In genomic region chr1:29459551-29459945, GRCh38 we compare ENCODE assay signal across 25 cellular contexts.
"Had no signal": no experiment of that assay in that cellular context is flagged by ENCODE, and none has a peak within 500 bp of the region (broad histone marks: within the 10 kb centered on the region; RNA-seq: fewer than 3 reads in every experiment).

No MANE protein-coding gene starts in this region.

- H3K27me3 Mint-ChIP-seq: activated naive CD8-positive, alpha-beta T cell treated with anti-CD3 and anti-CD28 coated beads, Interleukin-2, amount 50 U/mL, for 24 hours had no signal

- H3K4me1 Mint-ChIP-seq: activated CD4-positive, alpha-beta T cell treated with anti-CD3 and anti-CD28 coated beads, Interleukin-2, amount 10 ng/mL, durations not matched to agents 7 days and 5 days; activated naive CD4-positive, alpha-beta T cell treated with anti-CD3 and anti-CD28 coated beads, Interleukin-2, amount 50 U/mL, for 24 hours; activated naive CD8-positive, alpha-beta T cell treated with anti-CD3 and anti-CD28 coated beads, Interleukin-2, amount 50 U/mL, for 24 hours; central memory CD8-positive, alpha-beta T cell; T-cell had no signal

- H3K27me3 ChIP-seq: ascending aorta, body of pancreas had no signal

- H3K36me3 Mint-ChIP-seq: activated CD4-positive, alpha-beta memory T cell treated with anti-CD3 and anti-CD28 coated beads for 36 hours; activated naive CD4-positive, alpha-beta T cell treated with anti-CD3 and anti-CD28 coated beads, Interleukin-2, amount 50 U/mL, for 24 hours; T-cell had no signal

- H3K9ac ChIP-seq: KMS-11 had no signal

- H3K4me1 ChIP-seq: ascending aorta, body of pancreas had no signal

- DNase-seq: activated CD4-positive, alpha-beta memory T cell treated with anti-CD3 and anti-CD28 coated beads for 36 hours; activated CD4-positive, alpha-beta T cell treated with anti-CD3 and anti-CD28 coated beads, Interleukin-2, amount 10 ng/mL, durations not matched to agents 7 days and 5 days; activated CD4-positive, CD25-positive, alpha-beta regulatory T cell; activated CD8-positive, alpha-beta memory T cell treated with anti-CD3 and anti-CD28 coated beads for 24 hours; activated naive CD8-positive, alpha-beta T cell treated with anti-CD3 and anti-CD28 coated beads, Interleukin-2, amount 50 U/mL, for 24 hours; activated T-cell treated with anti-CD3 and anti-CD28 coated beads, Interleukin-2, amount 50 U/mL, for 4 hours; amniotic stem cell; body of pancreas; NCI-H1092 treated with DMSO at 0.1 percent for 48 hours; NCI-H1436 treated with DMSO at 0.1 percent for 48 hours; NCI-H187 treated with DMSO at 0.1 percent for 48 hours; NCI-H2081 treated with DMSO at 0.1 percent for 48 hours; NCI-H446; NCI-H524; NCI-H748 treated with DMSO at 0.1 percent for 48 hours; OCI-M1; RPMI8226; T-cell; T-helper 2 cell; T1000 had no signal

- H3K36me3 ChIP-seq: ascending aorta had no signal

- H3K4me3 Mint-ChIP-seq: activated CD4-positive, alpha-beta memory T cell treated with anti-CD3 and anti-CD28 coated beads for 36 hours; activated CD4-positive, alpha-beta T cell treated with anti-CD3 and anti-CD28 coated beads, Interleukin-2, amount 10 ng/mL, durations not matched to agents 7 days and 5 days; activated naive CD4-positive, alpha-beta T cell treated with anti-CD3 and anti-CD28 coated beads, Interleukin-2, amount 50 U/mL, for 24 hours; activated naive CD8-positive, alpha-beta T cell treated with anti-CD3 and anti-CD28 coated beads, Interleukin-2, amount 50 U/mL, for 24 hours; activated T-cell treated with anti-CD3 and anti-CD28 coated beads, Interleukin-2, amount 50 U/mL, for 4 hours; central memory CD8-positive, alpha-beta T cell; T-cell had no signal

- H3K4me3 ChIP-seq: ascending aorta, body of pancreas, SK-N-MC had no signal

- H3K27ac Mint-ChIP-seq: activated CD4-positive, alpha-beta memory T cell treated with anti-CD3 and anti-CD28 coated beads for 36 hours; activated CD4-positive, alpha-beta T cell treated with anti-CD3 and anti-CD28 coated beads, Interleukin-2, amount 10 ng/mL, durations not matched to agents 7 days and 5 days; activated naive CD4-positive, alpha-beta T cell treated with anti-CD3 and anti-CD28 coated beads, Interleukin-2, amount 50 U/mL, for 24 hours; activated naive CD8-positive, alpha-beta T cell treated with anti-CD3 and anti-CD28 coated beads, Interleukin-2, amount 50 U/mL, for 24 hours; T-cell had no signal

- H3K9me3 ChIP-seq: body of pancreas had no signal

- H3K9me3 Mint-ChIP-seq: activated CD4-positive, alpha-beta T cell treated with anti-CD3 and anti-CD28 coated beads, Interleukin-2, amount 10 ng/mL, durations not matched to agents 7 days and 5 days; central memory CD8-positive, alpha-beta T cell had no signal
